Comparison of ENCODE assay signal across 6 cellular contexts in the genomic region with DNA sequence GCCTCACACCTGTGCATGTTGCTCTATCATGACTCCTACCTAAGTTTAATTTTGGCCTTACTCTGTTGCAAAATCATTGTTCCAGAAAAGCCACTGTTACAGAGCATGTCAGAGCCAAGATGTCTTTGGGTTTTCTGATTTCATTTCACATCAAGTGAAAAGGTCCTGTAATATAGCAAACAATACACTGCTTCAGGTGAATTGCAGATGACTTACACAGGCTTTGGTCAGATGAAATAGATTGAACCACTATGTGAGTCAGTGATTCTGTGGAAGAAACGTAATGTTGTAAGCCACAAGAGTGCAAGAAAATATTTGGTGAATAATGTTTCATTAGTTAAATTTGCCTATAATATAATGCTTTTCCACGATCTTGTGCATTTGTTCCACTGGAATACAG.
"Had no signal": no experiment of that assay in that cellular context is flagged by ENCODE, and none has a peak within 500 bp of the region (broad histone marks: within the 10 kb centered on the region; RNA-seq: fewer than 3 reads in every experiment).

No MANE protein-coding gene starts in this region.

- H3K4me2 ChIP-seq: GM23338 had no signal

- H3K27ac Mint-ChIP-seq: GM23338, H9, IgD-negative memory B cell had no signal

- H2AFZ ChIP-seq: GM23338 had no signal

- H3K36me3 Mint-ChIP-seq: IgD-negative memory B cell had no signal

- DNase-seq: H9, HCEC 1CT had no signal

- H3K4me3 Mint-ChIP-seq: GM23338, H9, IgD-negative memory B cell had no signal

- H3K27ac ChIP-seq: HL-60 had no signal

- H3K9me3 Mint-ChIP-seq: GM23338, H9, IgD-negative memory B cell had no signal

- H3K4me1 Mint-ChIP-seq: GM23338, H9 had no signal

- H3K4me3 ChIP-seq: GM23338 had no signal

- ATAC-seq: GM23338, HepG2 had no signal
